ENCODE assay signal across 9 cellular contexts in the genomic region with DNA sequence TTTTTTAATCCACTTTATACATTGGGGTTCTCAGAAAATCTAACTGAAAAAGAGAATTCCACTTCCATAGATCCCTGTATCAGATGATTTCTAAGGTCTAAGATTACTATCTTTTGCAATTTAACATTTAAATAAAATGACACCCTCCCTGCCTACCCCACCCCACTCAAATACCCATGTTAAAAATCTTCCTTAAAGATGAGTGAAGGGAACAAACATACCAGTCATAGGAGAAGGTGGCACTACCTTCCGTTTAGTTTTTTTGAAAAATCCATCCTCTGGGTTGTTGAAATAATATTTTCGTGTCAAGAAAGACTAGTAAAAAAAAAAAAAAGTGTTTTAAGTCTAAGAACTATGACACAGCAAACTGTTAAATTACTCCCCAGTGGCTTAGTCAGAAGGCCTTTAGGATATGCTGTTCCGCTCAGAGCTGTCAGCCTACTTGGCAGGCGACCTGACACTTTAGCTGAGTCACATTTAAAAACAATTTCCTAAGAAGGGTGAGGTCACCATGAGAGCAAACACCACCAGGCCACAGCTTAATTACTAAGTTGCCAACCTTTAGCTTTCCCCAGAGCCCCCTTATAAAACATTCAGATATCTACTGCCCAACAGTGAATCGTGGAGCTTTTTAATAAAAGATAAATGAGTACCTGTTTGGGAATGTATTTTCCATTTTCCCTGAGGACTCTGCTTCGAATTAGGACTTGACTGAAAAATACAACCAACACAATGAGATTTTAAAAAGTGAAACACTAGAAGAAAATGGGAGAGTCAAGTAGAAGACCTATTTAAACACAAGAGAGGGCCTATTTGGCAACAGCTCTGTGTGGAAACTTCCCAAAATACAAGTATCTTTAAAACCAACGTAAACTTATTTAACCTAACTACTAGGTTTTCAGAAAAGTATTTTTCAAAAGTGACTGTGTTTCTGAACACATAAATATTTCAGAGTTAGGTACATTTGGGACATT. TPM values are rescaled to one million over a fixed set of nuclear protein-coding genes. Genes with fewer than 3 reads are reported as not detected.
DNase-seq lines count a peak whose midpoint lies in the region; ATAC-seq and TF ChIP-seq lines count a peak whose summit lies in the region.
"Had no signal": no experiment of that assay in that cellular context is flagged by ENCODE, and none has a peak within 500 bp of the region (broad histone marks: within the 10 kb centered on the region; RNA-seq: fewer than 3 reads in every experiment).

No MANE protein-coding gene starts in this region.

- no peak overlapping the region for H3K4me3 ChIP-seq in breast epithelium

- no peaks in the 10 kb centered on the region for H3K9me3 Mint-ChIP-seq in stimulated activated naive CD8-positive, alpha-beta T cell treated with anti-CD3 and anti-CD28 coated beads, Interleukin-15, Interleukin-2, amounts not matched to agents 100 ng/mL and 50 ng/mL, for 24 hours

- H3K27me3 Mint-ChIP-seq in stimulated activated naive CD8-positive, alpha-beta T cell treated with anti-CD3 and anti-CD28 coated beads, Interleukin-15, Interleukin-2, amounts not matched to agents 100 ng/mL and 50 ng/mL, for 24 hours = no peaks in the 10 kb centered on the region
- H3K27me3 Mint-ChIP-seq: B cell had no signal

- peaks cover 42% of the 10 kb centered on the region for H3K36me3 Mint-ChIP-seq in stimulated activated naive CD8-positive, alpha-beta T cell treated with anti-CD3 and anti-CD28 coated beads, Interleukin-15, Interleukin-2, amounts not matched to agents 100 ng/mL and 50 ng/mL, for 24 hours (ENCODE audit: low read depth)

- H3K4me1 ChIP-seq in breast epithelium = no peaks in the 10 kb centered on the region

- H3K9me3 ChIP-seq in breast epithelium = no peaks in the 10 kb centered on the region

- DNase-seq in NCI-H1436 treated with DMSO at 0.1 percent for 48 hours (lab: John Stamatoyannopoulos, UW) = peak; percentile 12
- no peak for DNase-seq in NCI-H1436 (lab: John Stamatoyannopoulos, UW)
- DNase-seq in NOMO-1 treated with dmso at 0.1 percent for 144 hours (lab: John Stamatoyannopoulos, UW; ENCODE audit: unreplicated experiment) = peak; percentile 95
- DNase-seq in breast epithelium (ENCODE audit: low spot score in 2 of 2) = peak; percentile 69 to 76

- TF ChIP-seq CTCF in breast epithelium (IDR thresholded peaks at IDR 0.05) = no peak

- H3K36me3 ChIP-seq in breast epithelium = no peaks in the 10 kb centered on the region

- H3K27ac ChIP-seq in breast epithelium = peak overlapping the region; percentile 84 to 85
- peak overlapping the region; percentile 4 for H3K27ac ChIP-seq in layer of hippocampus (ENCODE audit: low read depth, low read length)

- intact Hi-C loops in breast epithelium (cut with DNase I; ENCODE audit: low total_unique reads) = no loop called here

- no peak for TF ChIP-seq POLR2A in breast epithelium (IDR thresholded peaks at IDR 0.05)

- no peak overlapping the region for H3K4me3 Mint-ChIP-seq in stimulated activated naive CD8-positive, alpha-beta T cell treated with anti-CD3 and anti-CD28 coated beads, Interleukin-15, Interleukin-2, amounts not matched to agents 100 ng/mL and 50 ng/mL, for 24 hours
- H3K4me3 Mint-ChIP-seq: B cell had no signal

- H3K27me3 ChIP-seq in breast epithelium = no peaks in the 10 kb centered on the region
- no peaks in the 10 kb centered on the region for H3K27me3 ChIP-seq in layer of hippocampus (ENCODE audit: control insufficient read depth, insufficient read depth, low read length)

- peak overlapping the region; percentile 63 for H3K27ac Mint-ChIP-seq in stimulated activated naive CD8-positive, alpha-beta T cell treated with anti-CD3 and anti-CD28 coated beads, Interleukin-15, Interleukin-2, amounts not matched to agents 100 ng/mL and 50 ng/mL, for 24 hours
- H3K27ac Mint-ChIP-seq: B cell had no signal

- peaks cover 27% of the 10 kb centered on the region for H3K4me1 Mint-ChIP-seq in stimulated activated naive CD8-positive, alpha-beta T cell treated with anti-CD3 and anti-CD28 coated beads, Interleukin-15, Interleukin-2, amounts not matched to agents 100 ng/mL and 50 ng/mL, for 24 hours (ENCODE audit: low read depth)

- ATAC-seq in HG02973 (IDR thresholded peaks at IDR 0.05; ENCODE audit: unreplicated experiment) (no peak), GM21619 (IDR thresholded peaks at IDR 0.05; ENCODE audit: unreplicated experiment) (no peak)

RNA-seq across cellular contexts. Expression of gene EMC3, which starts 9.6 kb away (rescaled TPM):
- 10 to 100 TPM; 38.3 to 88.5 (median 42.9) TPM for total RNA-seq in breast epithelium

RNA-seq across cellular contexts. Expression of gene PRRT3, which starts 24.8 kb away (rescaled TPM):
- total RNA-seq in breast epithelium = 1 to 10 TPM in 2 of 3 donors, under 1 TPM in 1; 0.64 to 2.8 (median 2.0) TPM

RNA-seq across cellular contexts. Expression of gene CRELD1, which starts 43.4 kb away (rescaled TPM):
- total RNA-seq in breast epithelium = 10 to 100 TPM; 33.6 to 52.4 (median 44.6) TPM

RNA-seq across cellular contexts. Expression of gene FANCD2, which starts 49.2 kb away (rescaled TPM):
- total RNA-seq in breast epithelium = 10 to 100 TPM in 1 of 3 donors, 1 to 10 TPM in 2; 3.7 to 12.9 (median 6.2) TPM
